Comparison of ENCODE assay signal across 1 cellular context in the genomic region with DNA sequence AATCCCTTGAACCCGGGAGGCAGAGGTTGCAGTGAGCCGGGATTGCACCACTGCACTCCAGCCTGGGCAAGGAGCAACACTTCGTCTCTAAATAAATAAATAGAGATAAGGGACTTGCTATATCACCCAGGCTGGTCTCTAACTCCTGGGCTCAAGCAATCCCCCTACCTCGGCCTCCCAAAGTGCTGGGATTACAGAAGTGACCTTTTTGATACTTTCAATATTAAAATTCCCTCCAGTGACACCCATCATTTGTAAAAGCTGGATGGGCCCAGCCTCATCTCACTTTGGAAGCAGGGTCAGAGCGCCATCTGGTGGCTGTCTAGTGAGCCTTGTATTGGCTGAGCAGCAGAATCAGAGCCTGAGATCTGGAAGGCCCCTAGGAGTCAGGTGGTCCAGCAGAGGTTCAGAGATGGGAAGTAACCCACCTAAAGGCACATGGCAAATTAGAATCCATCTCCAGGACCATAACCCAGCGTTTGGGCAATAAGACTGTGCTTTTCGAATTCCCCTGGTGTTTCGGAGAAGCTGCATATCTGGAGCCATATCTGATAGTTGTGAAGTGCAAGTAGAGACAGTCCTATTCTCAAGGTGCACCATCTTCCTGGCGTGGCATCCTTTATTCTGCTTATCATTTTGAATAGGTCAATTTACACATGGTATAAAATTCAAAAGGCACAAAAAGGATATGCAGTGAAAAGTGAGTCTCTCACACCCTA.
TF ChIP-seq lines count a peak whose summit lies in the region.

No MANE protein-coding gene starts in this region.

TF ChIP-seq in HepG2, 621 proteins besides CTCF, POLR2A, EP300 and RAD21 (continued from another document and continues in another):
- TF ChIP-seq HBP1 (CRISPR knock-in tag; IDR thresholded peaks at IDR 0.05; ENCODE audit: low read depth), result no peak
- peak; percentile 65; the same call in 1 of the 2 replicates for TF ChIP-seq SMAD3 (CRISPR knock-in tag; IDR thresholded peaks at IDR 0.05)
- TF ChIP-seq, protein P1, sequence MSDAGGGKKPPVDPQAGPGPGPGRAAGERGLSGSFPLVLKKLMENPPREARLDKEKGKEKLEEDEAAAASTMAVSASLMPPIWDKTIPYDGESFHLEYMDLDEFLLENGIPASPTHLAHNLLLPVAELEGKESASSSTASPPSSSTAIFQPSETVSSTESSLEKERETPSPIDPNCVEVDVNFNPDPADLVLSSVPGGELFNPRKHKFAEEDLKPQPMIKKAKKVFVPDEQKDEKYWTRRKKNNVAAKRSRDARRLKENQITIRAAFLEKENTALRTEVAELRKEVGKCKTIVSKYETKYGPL (CRISPR knock-in tag; IDR thresholded peaks at IDR 0.05), result no peak
- TF ChIP-seq ZNF101 (CRISPR knock-in tag; IDR thresholded peaks at IDR 0.05; ENCODE audit: borderline replicate concordance, low read depth), result no peak
- TF ChIP-seq AHR (CRISPR knock-in tag; IDR thresholded peaks at IDR 0.05), result no peak
- no peak for TF ChIP-seq ZNF281 (CRISPR knock-in tag; IDR thresholded peaks at IDR 0.05; ENCODE audit: borderline replicate concordance)
- peak; percentile 21; the same call in 1 of the 2 replicates for TF ChIP-seq CBX5 (CRISPR knock-in tag; IDR thresholded peaks at IDR 0.05; ENCODE audit: borderline replicate concordance)
- no peak for TF ChIP-seq ZNF792 (CRISPR knock-in tag; IDR thresholded peaks at IDR 0.05)
- TF ChIP-seq, protein P2, sequence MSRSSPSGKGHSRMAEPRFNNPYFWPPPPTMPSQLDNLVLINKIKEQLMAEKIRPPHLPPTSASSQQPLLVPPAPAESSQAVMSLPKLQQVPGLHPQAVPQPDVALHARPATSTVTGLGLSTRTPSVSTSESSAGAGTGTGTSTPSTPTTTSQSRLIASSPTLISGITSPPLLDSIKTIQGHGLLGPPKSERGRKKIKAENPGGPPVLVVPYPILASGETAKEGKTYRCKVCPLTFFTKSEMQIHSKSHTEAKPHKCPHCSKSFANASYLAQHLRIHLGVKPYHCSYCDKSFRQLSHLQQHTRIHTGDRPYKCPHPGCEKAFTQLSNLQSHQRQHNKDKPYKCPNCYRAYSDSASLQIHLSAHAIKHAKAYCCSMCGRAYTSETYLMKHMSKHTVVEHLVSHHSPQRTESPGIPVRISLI (CRISPR knock-in tag; IDR thresholded peaks at IDR 0.05; ENCODE audit: borderline replicate concordance), result no peak
- TF ChIP-seq ETV5 (CRISPR knock-in tag; IDR thresholded peaks at IDR 0.05; ENCODE audit: borderline replicate concordance), result no peak
- no peak for TF ChIP-seq BRCA1 (CRISPR knock-in tag; IDR thresholded peaks at IDR 0.05)
- no peak for TF ChIP-seq NRL (CRISPR knock-in tag; IDR thresholded peaks at IDR 0.05; ENCODE audit: borderline replicate concordance)
- TF ChIP-seq FOXA1 (IDR thresholded peaks at IDR 0.05), result no peak
- no peak for TF ChIP-seq FOXA1 (CRISPR knock-in tag; IDR thresholded peaks at IDR 0.05)
- no peak for TF ChIP-seq PAWR (CRISPR knock-in tag; IDR thresholded peaks at IDR 0.05; ENCODE audit: borderline replicate concordance)
- TF ChIP-seq ZNF646 (CRISPR knock-in tag; IDR thresholded peaks at IDR 0.05), result no peak
- no peak for TF ChIP-seq HINFP (CRISPR knock-in tag; IDR thresholded peaks at IDR 0.05; ENCODE audit: low read depth)
- TF ChIP-seq, protein P3, sequence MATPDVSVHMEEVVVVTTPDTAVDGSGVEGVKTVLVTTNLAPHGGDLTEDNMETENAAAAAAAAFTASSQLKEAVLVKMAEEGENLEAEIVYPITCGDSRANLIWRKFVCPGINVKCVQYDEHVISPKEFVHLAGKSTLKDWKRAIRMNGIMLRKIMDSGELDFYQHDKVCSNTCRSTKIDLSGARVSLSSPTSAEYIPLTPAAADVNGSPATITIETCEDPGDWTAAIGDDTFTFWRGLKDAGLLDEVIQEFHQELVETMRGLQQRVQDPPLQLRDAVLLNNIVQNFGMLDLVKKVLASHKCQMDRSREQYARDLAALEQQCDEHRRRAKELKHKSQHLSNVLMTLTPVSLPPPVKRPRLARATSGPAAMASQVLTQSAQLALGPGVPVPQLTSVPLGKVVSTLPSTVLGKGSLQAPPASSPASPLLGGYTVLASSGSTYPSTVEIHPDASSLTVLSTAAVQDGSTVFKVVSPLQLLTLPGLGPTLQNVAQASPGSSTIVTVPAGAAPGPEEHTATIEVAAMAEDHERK (CRISPR knock-in tag; IDR thresholded peaks at IDR 0.05; ENCODE audit: low read depth), result no peak
- TF ChIP-seq HNRNPUL1 (IDR thresholded peaks at IDR 0.05; ENCODE audit: low read depth, low read length), result no peak
- no peak for TF ChIP-seq YEATS2 (CRISPR knock-in tag; IDR thresholded peaks at IDR 0.05; ENCODE audit: borderline replicate concordance)
- TF ChIP-seq, protein P4, sequence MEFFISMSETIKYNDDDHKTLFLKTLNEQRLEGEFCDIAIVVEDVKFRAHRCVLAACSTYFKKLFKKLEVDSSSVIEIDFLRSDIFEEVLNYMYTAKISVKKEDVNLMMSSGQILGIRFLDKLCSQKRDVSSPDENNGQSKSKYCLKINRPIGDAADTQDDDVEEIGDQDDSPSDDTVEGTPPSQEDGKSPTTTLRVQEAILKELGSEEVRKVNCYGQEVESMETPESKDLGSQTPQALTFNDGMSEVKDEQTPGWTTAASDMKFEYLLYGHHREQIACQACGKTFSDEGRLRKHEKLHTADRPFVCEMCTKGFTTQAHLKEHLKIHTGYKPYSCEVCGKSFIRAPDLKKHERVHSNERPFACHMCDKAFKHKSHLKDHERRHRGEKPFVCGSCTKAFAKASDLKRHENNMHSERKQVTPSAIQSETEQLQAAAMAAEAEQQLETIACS (CRISPR knock-in tag; IDR thresholded peaks at IDR 0.05), result no peak
- TF ChIP-seq, protein P5, sequence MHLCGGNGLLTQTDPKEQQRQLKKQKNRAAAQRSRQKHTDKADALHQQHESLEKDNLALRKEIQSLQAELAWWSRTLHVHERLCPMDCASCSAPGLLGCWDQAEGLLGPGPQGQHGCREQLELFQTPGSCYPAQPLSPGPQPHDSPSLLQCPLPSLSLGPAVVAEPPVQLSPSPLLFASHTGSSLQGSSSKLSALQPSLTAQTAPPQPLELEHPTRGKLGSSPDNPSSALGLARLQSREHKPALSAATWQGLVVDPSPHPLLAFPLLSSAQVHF (CRISPR knock-in tag; IDR thresholded peaks at IDR 0.05), result no peak
- TF ChIP-seq FOXM1 (CRISPR knock-in tag; IDR thresholded peaks at IDR 0.05), result no peak
- TF ChIP-seq, protein P6, sequence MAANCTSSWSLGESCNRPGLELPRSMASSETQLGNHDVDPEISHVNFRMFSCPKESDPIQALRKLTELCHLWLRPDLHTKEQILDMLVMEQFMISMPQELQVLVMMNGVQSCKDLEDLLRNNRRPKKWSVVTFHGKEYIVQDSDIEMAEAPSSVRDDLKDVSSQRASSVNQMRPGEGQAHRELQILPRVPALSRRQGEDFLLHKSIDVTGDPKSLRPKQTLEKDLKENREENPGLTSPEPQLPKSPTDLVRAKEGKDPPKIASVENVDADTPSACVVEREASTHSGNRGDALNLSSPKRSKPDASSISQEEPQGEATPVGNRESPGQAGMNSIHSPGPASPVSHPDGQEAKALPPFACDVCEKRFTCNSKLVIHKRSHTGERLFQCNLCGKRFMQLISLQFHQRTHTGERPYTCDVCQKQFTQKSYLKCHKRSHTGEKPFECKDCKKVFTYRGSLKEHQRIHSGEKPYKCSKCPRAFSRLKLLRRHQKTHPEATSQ (CRISPR knock-in tag; IDR thresholded peaks at IDR 0.05; ENCODE audit: borderline replicate concordance), result no peak
- TF ChIP-seq TBX2 (CRISPR knock-in tag; IDR thresholded peaks at IDR 0.05; ENCODE audit: borderline replicate concordance), result no peak
- peak; percentile 64; the same call in 1 of the 2 replicates for TF ChIP-seq KDM2A (CRISPR knock-in tag; IDR thresholded peaks at IDR 0.05; ENCODE audit: borderline replicate concordance, low read depth)
- TF ChIP-seq ZNF547 (CRISPR knock-in tag; IDR thresholded peaks at IDR 0.05), result 0 out of 2 replicates have a peak, but pooled peaks have one; percentile 16
- no peak for TF ChIP-seq ZNF660 (CRISPR knock-in tag; IDR thresholded peaks at IDR 0.05; ENCODE audit: borderline replicate concordance, low read depth)
- no peak for TF ChIP-seq GZF1 (CRISPR knock-in tag; IDR thresholded peaks at IDR 0.05)
- TF ChIP-seq ZNF678 (CRISPR knock-in tag; IDR thresholded peaks at IDR 0.05), result no peak
- TF ChIP-seq ZNF44 (CRISPR knock-in tag; IDR thresholded peaks at IDR 0.05), result no peak
- no peak for TF ChIP-seq ZNF841 (CRISPR knock-in tag; IDR thresholded peaks at IDR 0.05; ENCODE audit: borderline replicate concordance)
- TF ChIP-seq AGO1 (IDR thresholded peaks at IDR 0.05; ENCODE audit: low read depth, low read length, poor library complexity, severe bottlenecking), result no peak
- TF ChIP-seq, protein P7, sequence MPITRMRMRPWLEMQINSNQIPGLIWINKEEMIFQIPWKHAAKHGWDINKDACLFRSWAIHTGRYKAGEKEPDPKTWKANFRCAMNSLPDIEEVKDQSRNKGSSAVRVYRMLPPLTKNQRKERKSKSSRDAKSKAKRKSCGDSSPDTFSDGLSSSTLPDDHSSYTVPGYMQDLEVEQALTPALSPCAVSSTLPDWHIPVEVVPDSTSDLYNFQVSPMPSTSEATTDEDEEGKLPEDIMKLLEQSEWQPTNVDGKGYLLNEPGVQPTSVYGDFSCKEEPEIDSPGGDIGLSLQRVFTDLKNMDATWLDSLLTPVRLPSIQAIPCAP (CRISPR knock-in tag; IDR thresholded peaks at IDR 0.05; ENCODE audit: low read depth), result no peak
- no peak for TF ChIP-seq ZNF496 (CRISPR knock-in tag; IDR thresholded peaks at IDR 0.05; ENCODE audit: insufficient replicate concordance)
